Comparison of ENCODE assay signal across 22 cellular contexts in genomic region chr22:28921585-28921879, GRCh38.
"Had no signal": no experiment of that assay in that cellular context is flagged by ENCODE, and none has a peak within 500 bp of the region (broad histone marks: within the 10 kb centered on the region; RNA-seq: fewer than 3 reads in every experiment).

No MANE protein-coding gene starts in this region.

- H3K4me3 Mint-ChIP-seq: activated B cell treated with CpG ODN at 0.5 μM for 24 hours; activated CD8-positive, alpha-beta T cell treated with anti-CD3 and anti-CD28 coated beads, Interleukin-2, amount 10 ng/mL, durations not matched to agents 7 days and 5 days; activated naive CD8-positive, alpha-beta T cell treated with anti-CD3 and anti-CD28 coated beads, Interleukin-2, amount 10 ng/mL, durations not matched to agents 7 days and 5 days; activated T-cell treated with anti-CD3 and anti-CD28 coated beads, Interleukin-2, amount 50 U/mL, for 72 hours; dendritic cell treated with granulocyte-macrophage colony-stimulating factor and Interleukin-4, amounts not matched to agents 40 ng/mL and 50 ng/mL, for 4 days; effector memory CD8-positive, alpha-beta T cell; memory B cell; naive thymus-derived CD8-positive, alpha-beta T cell; T-helper 17 cell had no signal

- H3K36me3 Mint-ChIP-seq: activated naive CD8-positive, alpha-beta T cell treated with anti-CD3 and anti-CD28 coated beads, Interleukin-2, amount 10 ng/mL, durations not matched to agents 7 days and 5 days; memory B cell; naive thymus-derived CD8-positive, alpha-beta T cell had no signal

- H3K36me3 ChIP-seq: prostate gland had no signal

- H3K4me3 ChIP-seq: hepatocyte, prostate gland had no signal

- H3K27ac ChIP-seq: hepatocyte had no signal

- H3K27ac Mint-ChIP-seq: activated B cell treated with CpG ODN at 0.5 μM for 24 hours; activated CD8-positive, alpha-beta T cell treated with anti-CD3 and anti-CD28 coated beads, Interleukin-2, amount 10 ng/mL, durations not matched to agents 7 days and 5 days; activated naive CD8-positive, alpha-beta T cell treated with anti-CD3 and anti-CD28 coated beads, Interleukin-2, amount 10 ng/mL, durations not matched to agents 7 days and 5 days; activated T-cell treated with anti-CD3 and anti-CD28 coated beads, Interleukin-2, amount 50 U/mL, for 72 hours; dendritic cell treated with granulocyte-macrophage colony-stimulating factor and Interleukin-4, amounts not matched to agents 40 ng/mL and 50 ng/mL, for 4 days; effector memory CD8-positive, alpha-beta T cell; memory B cell; T-helper 17 cell had no signal

- FAIRE-seq: small intestine had no signal

- H3K4me2 ChIP-seq: hepatocyte had no signal

- H2AFZ ChIP-seq: hepatocyte had no signal

- H3K4me1 Mint-ChIP-seq: activated B cell treated with CpG ODN at 0.5 μM for 24 hours, T-helper 17 cell had no signal

- DNase-seq: activated B cell treated with CpG ODN at 0.5 μM for 24 hours; activated CD4-positive, alpha-beta T cell treated with anti-CD3 and anti-CD28 coated beads for 48 hours; activated CD8-positive, alpha-beta memory T cell treated with anti-CD3 and anti-CD28 coated beads, Interleukin-2, amount 50 U/mL, for 4 hours; activated CD8-positive, alpha-beta T cell treated with anti-CD3 and anti-CD28 coated beads, Interleukin-2, amount 10 ng/mL, durations not matched to agents 7 days and 5 days; activated gamma-delta T cell treated with Interleukin-2 at 50 U/mL for 16 hours; activated naive CD8-positive, alpha-beta T cell treated with anti-CD3 and anti-CD28 coated beads, Interleukin-2, amount 10 ng/mL, durations not matched to agents 7 days and 5 days; activated T-cell treated with anti-CD3 and anti-CD28 coated beads, Interleukin-2, amount 50 U/mL, for 72 hours; effector memory CD8-positive, alpha-beta T cell; kidney glomerular epithelial cell; left ventricle myocardium superior; naive thymus-derived CD8-positive, alpha-beta T cell; occipital lobe; right cardiac atrium; small intestine; stimulated activated CD4-positive, alpha-beta T cell treated with anti-CD3 and anti-CD28 coated beads, Interleukin-4, amount 100 ng/mL, for 24 hours; stimulated activated naive CD4-positive, alpha-beta T cell; T-helper 17 cell; trophoblast cell had no signal

- ATAC-seq: activated CD8-positive, alpha-beta T cell treated with anti-CD3 and anti-CD28 coated beads, Interleukin-2, amount 10 ng/mL, durations not matched to agents 7 days and 5 days; effector memory CD8-positive, alpha-beta T cell; left ventricle myocardium superior; right cardiac atrium; T-helper 17 cell had no signal

- H3K9me3 Mint-ChIP-seq: activated B cell treated with CpG ODN at 0.5 μM for 24 hours; activated naive CD8-positive, alpha-beta T cell treated with anti-CD3 and anti-CD28 coated beads, Interleukin-2, amount 10 ng/mL, durations not matched to agents 7 days and 5 days; activated T-cell treated with anti-CD3 and anti-CD28 coated beads, Interleukin-2, amount 50 U/mL, for 72 hours; dendritic cell treated with granulocyte-macrophage colony-stimulating factor and Interleukin-4, amounts not matched to agents 40 ng/mL and 50 ng/mL, for 4 days; effector memory CD8-positive, alpha-beta T cell; memory B cell; naive thymus-derived CD8-positive, alpha-beta T cell had no signal

- H3K27me3 ChIP-seq: hepatocyte had no signal

- H3K9me3 ChIP-seq: prostate gland had no signal
